Comparison of ENCODE assay signal across 8 cellular contexts in the genomic region with DNA sequence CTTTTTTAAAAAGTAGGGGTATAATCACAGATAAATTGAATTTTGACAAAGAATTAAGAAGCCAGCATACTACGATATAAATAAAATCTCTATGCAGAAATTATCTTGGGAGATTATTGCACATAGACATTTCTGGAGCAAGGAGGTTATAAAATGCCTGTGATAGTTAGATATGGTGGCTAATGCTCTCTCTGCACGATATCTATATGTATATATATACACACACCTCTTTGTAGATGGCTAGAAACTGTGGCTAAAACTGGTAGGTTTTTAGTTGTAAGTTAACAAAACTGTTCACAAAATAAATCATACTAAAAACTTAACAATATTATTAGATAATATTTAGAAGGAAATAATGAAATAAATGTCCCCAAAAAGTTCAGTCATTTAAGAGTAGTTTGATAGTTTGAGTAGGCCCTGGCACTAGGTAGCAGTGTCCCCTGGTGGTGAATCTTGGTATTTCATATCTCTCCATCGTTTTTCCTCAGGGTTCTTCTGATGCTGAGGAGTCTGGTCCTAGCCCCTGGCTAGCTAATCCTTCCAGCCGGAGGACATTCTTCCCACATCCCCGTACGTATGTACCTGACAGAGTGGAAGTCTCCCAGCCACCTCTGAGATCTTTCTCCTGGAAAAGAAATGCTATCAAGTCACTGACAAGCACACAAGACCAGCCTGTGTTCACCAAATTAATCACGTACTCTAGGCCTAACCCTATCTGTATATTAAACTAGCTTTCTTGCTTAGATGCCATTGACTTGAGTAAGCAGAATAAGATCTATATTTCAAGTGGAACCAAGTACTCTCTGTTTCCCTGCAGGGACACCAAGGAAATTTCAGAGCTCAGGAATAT. TPM values are rescaled to one million over a fixed set of nuclear protein-coding genes. Genes with fewer than 3 reads are reported as not detected.
DNase-seq lines count a peak whose midpoint lies in the region; ATAC-seq and TF ChIP-seq lines count a peak whose summit lies in the region.

No MANE protein-coding gene starts in this region.

- H3K27me3 ChIP-seq in HL-60 (ENCODE audit: insufficient read depth, poor library complexity, severe bottlenecking), result no peaks in the 10 kb centered on the region

- TF ChIP-seq POLR2A in erythroblast (IDR thresholded peaks at IDR 0.05; ENCODE audit: low read length), result no peak

- TF ChIP-seq CTCF in HL-60 (IDR thresholded peaks at IDR 0.05; ENCODE audit: insufficient read depth, low read length), result peak; percentile 75

- no peak for ATAC-seq in HG03571 (IDR thresholded peaks at IDR 0.05; ENCODE audit: unreplicated experiment)

- DNase-seq in NCI-H1092 treated with DMSO at 0.1 percent for 48 hours (lab: John Stamatoyannopoulos, UW), result peak; percentile 39
- no peak for DNase-seq in NCI-H1092 (lab: John Stamatoyannopoulos, UW)
- peak in 1 of 2 experiments; percentile 37 for DNase-seq in HL-60 (ENCODE audit: low read depth in 1 of 2, low spot score in 1 of 2)
- DNase-seq in SW480 (ENCODE audit: low spot score), result peak; percentile 30
- DNase-seq in erythroblast (lab: John Stamatoyannopoulos, UW), result peak; percentile 55 to 78
- peak; percentile 8 for DNase-seq in non-pigmented ciliary epithelial cell (ENCODE audit: low read depth)
- DNase-seq in mesenteric fat pad (ENCODE audit: low spot score), result no peak

- no peak overlapping the region for H3K4me3 ChIP-seq in HL-60 (replicated peaks; ENCODE audit: insufficient read depth, low read length)

- H3K27ac ChIP-seq in HL-60 (replicated peaks), result no peak overlapping the region

RNA-seq across cellular contexts. Expression of a gene that starts 32.2 kb away (rescaled TPM):
- total RNA-seq in mesenteric fat pad, result not detected

RNA-seq across cellular contexts. Expression of a gene that starts 35.3 kb away (rescaled TPM):
- total RNA-seq in mesenteric fat pad, result not detected

Comparison
In these comparisons a context has a peak if more than half of its experiments do, and no peak if none do; other contexts are left out.
1. DNase-seq: peak in NCI-H1092 treated with DMSO at 0.1 percent for 48 hours (single experiment), SW480 (single experiment), erythroblast (2 of 2) and non-pigmented ciliary epithelial cell (single experiment); none in NCI-H1092 (single experiment) and mesenteric fat pad (single experiment).